Comparison of ENCODE assay signal across 8 cellular contexts in the genomic region with DNA sequence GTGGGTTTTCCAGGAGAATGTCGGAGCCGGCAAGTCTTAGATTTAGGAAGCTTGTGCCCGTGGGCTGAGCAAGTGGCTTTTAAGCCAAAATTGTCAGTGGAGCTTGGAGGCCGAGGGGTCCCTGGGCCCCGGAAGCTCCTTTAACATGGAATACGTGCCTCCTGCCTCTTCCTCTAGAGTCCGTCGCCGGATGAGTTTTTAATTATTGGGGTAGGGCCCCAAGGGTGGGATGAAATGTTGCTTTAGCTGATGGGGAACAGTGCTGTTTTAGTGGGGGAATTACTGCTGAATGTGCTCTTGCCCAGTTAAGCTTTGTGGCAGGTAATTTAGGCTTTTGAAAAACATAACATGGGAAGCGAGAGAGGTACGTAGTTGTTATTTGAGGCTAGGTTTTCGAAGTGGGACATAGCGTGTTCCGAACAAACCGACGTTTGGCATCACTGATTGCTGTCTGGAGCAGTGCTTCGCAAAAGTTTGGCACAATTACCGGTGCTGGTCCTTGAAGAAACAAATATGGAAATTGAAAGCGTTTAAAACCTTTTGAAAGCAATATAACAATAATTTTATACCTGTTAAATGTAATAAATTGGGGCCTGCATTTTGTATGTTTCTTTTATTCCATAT. TPM values are rescaled to one million over a fixed set of nuclear protein-coding genes. Genes with fewer than 3 reads are reported as not detected.
DNase-seq lines count a peak whose midpoint lies in the region; ATAC-seq and TF ChIP-seq lines count a peak whose summit lies in the region.

No MANE protein-coding gene starts in this region.

- intact Hi-C loops in IMR-90 (cut with micrococcal nuclease): loop anchor here (2.0 to 10.0 kb wide), 5 partner anchors 48 to 1330 kb away; a partner anchor contains a TSS
- intact Hi-C loops in upper lobe of right lung (cut with DNase I): no loop called here

- H3K4me1 ChIP-seq in IMR-90 (ENCODE audit: control insufficient read depth, insufficient read depth, low read length) (peaks cover 6% of the 10 kb centered on the region), upper lobe of right lung (peaks cover 32% of the 10 kb centered on the region)

- H3K56ac ChIP-seq in IMR-90 (ENCODE audit: extremely low read depth, insufficient read depth, low read length): peak overlapping the region; percentile 89

- H3K9me3 ChIP-seq in IMR-90 (ENCODE audit: control insufficient read depth, insufficient read depth, low read length) (no peaks in the 10 kb centered on the region), upper lobe of right lung (no peaks in the 10 kb centered on the region)

- peak overlapping the region; percentile 75 for H4K5ac ChIP-seq in IMR-90 (ENCODE audit: low read depth, low read length)

- H3K79me1 ChIP-seq in IMR-90 (ENCODE audit: low read depth in 1 of 2, low read length in 2 of 2): peaks cover 0 to 22% of the 10 kb centered on the region in 2 experiments; a peak in 2 of 4 replicates

- H3K23ac ChIP-seq in IMR-90 (ENCODE audit: low read depth, low read length): peak overlapping the region; percentile 95

- no peaks in the 10 kb centered on the region for H3K9me3 Mint-ChIP-seq in central memory CD8-positive, alpha-beta T cell

- WGBS in IMR-90 (ENCODE audit: extremely low coverage in 2 of 2, insufficient read length in 1 of 2), 2 experiments: 0% methylated on average over 6 of the region's 19 CpGs; no CpG with 5 or more reads in 1 of the 2 experiments

- POLR2A ChIA-PET in IMR-90 (lab: Charles Lee; ENCODE audit: unreplicated experiment): no interaction called here

- BruUV-seq in IMR-90 (replicated peaks; lab: Mats Ljungman, UMichigan): TSS peak; percentile 37

- peak overlapping the region; percentile 5; the same call in 1 of the 2 replicates for H2BK120ac ChIP-seq in IMR-90 (ENCODE audit: low read depth, low read length)

- H3K9me1 ChIP-seq in IMR-90 (ENCODE audit: insufficient read depth, low read length): 0 out of 2 replicates have a peak, but pooled peaks cover 7% of the 10 kb centered on the region

- H2BK5ac ChIP-seq in IMR-90 (ENCODE audit: low read depth, low read length, poor library complexity, severe bottlenecking): peak overlapping the region; percentile 95

- no peak overlapping the region for H2BK20ac ChIP-seq in IMR-90 (ENCODE audit: low read depth, low read length)

- H2AK5ac ChIP-seq in IMR-90 (ENCODE audit: low read depth, low read length): peak overlapping the region; percentile 89

- H2AK9ac ChIP-seq in IMR-90 (replicated peaks; ENCODE audit: low read depth, low read length, poor library complexity): peak overlapping the region; percentile 99

- H3K27me3 Mint-ChIP-seq in central memory CD8-positive, alpha-beta T cell: no peaks in the 10 kb centered on the region

- in situ Hi-C loops in IMR-90 (cut with MboI; ENCODE audit: low sequenced_read_pairs): no loop called here

- H3K27ac ChIP-seq in IMR-90 (ENCODE audit: insufficient read depth, low read length): peak overlapping the region; percentile 87
- H3K27ac ChIP-seq in upper lobe of right lung: peak overlapping the region; percentile 93

- H3K4ac ChIP-seq in IMR-90 (ENCODE audit: low read depth, low read length): peak overlapping the region; percentile 85

- peaks cover 58% of the 10 kb centered on the region for H4K20me1 ChIP-seq in IMR-90 (ENCODE audit: insufficient read depth, low read length)

- H3K36me3 Mint-ChIP-seq in central memory CD8-positive, alpha-beta T cell (ENCODE audit: insufficient read depth): peaks cover 63% of the 10 kb centered on the region

- no peak for TF ChIP-seq RAD21 in IMR-90 (IDR thresholded peaks at IDR 0.05; ENCODE audit: low read length)

- peak overlapping the region; percentile 86 for H3K9ac ChIP-seq in IMR-90 (ENCODE audit: low read depth, low read length)

- peak overlapping the region; percentile 75 for H4K91ac ChIP-seq in IMR-90 (ENCODE audit: insufficient read depth, low read depth, low read length)

- H3K27me3 ChIP-seq in IMR-90 (ENCODE audit: control insufficient read depth, insufficient read depth, low read length) (no peaks in the 10 kb centered on the region), upper lobe of right lung (no peaks in the 10 kb centered on the region)

- peak overlapping the region; percentile 89 for H2AFZ ChIP-seq in IMR-90 (replicated peaks; ENCODE audit: low read length, poor library complexity)

- no peak for TF ChIP-seq POLR2A in IMR-90 (IDR thresholded peaks at IDR 0.05; ENCODE audit: low read depth, low read length)

- CTCF ChIA-PET in IMR-90 (lab: Yijun Ruan, JAX): interaction anchor here (0.7 to 1.4 kb wide), 4 partner anchors 14 to 84 kb away, joined by 3 to 8 read pairs (median 3); no protein-coding TSS in a partner anchor

- H3K36me3 ChIP-seq in IMR-90 (ENCODE audit: control insufficient read depth, insufficient read depth, low read length): peaks cover 21% of the 10 kb centered on the region
- peaks cover 42% of the 10 kb centered on the region for H3K36me3 ChIP-seq in upper lobe of right lung

- peak overlapping the region; percentile 97 for H3K4me3 Mint-ChIP-seq in central memory CD8-positive, alpha-beta T cell

- peak; percentile 32 for DNase-seq in GM12865 (ENCODE audit: low read depth)
- DNase-seq in IMR-90: no peak
- no peak for DNase-seq in central memory CD8-positive, alpha-beta T cell (ENCODE audit: low spot score in 2 of 2)
- DNase-seq in lung microvascular endothelial cell (ENCODE audit: low read depth in 2 of 2): peak; percentile 33 to 45
- DNase-seq in upper lobe of right lung: no peak
- DNase-seq in A172 (ENCODE audit: low spot score): no peak

- peak overlapping the region; percentile 78 for H3K4me2 ChIP-seq in IMR-90 (ENCODE audit: low read depth, low read length)

- no peak overlapping the region for H2BK15ac ChIP-seq in IMR-90 (ENCODE audit: low read depth, low read length)

- H3K18ac ChIP-seq in IMR-90 (ENCODE audit: low read depth, low read length): 0 out of 2 replicates have a peak overlapping the region, but pooled peaks have one; percentile 5

- no peak for TF ChIP-seq CTCF in GM12865 (IDR thresholded peaks at IDR 0.05; ENCODE audit: insufficient read depth, low read depth, low read length, missing control alignments)
- no peak for TF ChIP-seq CTCF in IMR-90 (conservative IDR thresholded peaks at IDR 0.05; ENCODE audit: low read depth, low read length)
- TF ChIP-seq CTCF in upper lobe of right lung (IDR thresholded peaks at IDR 0.05): no peak

- ATAC-seq in IMR-90 (ENCODE audit: low read depth) (no peak; the same call in 1 of the 2 replicates), upper lobe of right lung (no peak), GM18867 (IDR thresholded peaks at IDR 0.05; ENCODE audit: unreplicated experiment) (no peak), HG03469 (IDR thresholded peaks at IDR 0.05; ENCODE audit: unreplicated experiment) (no peak)
- peak; percentile 3 for ATAC-seq in central memory CD8-positive, alpha-beta T cell (replicated peaks; ENCODE audit: extremely low read depth, poor library complexity, severe bottlenecking)

- dilution Hi-C loops in IMR-90 (cut with HindIII; ENCODE audit: low sequenced_read_pairs, unreplicated experiment): no loop called here

- peak overlapping the region; percentile 70 to 94 for H4K8ac ChIP-seq in IMR-90 (ENCODE audit: low read depth in 2 of 2, low read length in 2 of 2)

- peak overlapping the region; percentile 99 for H3K4me3 ChIP-seq in GM12865 (ENCODE audit: low read depth, low read length)
- H3K4me3 ChIP-seq in IMR-90 (ENCODE audit: insufficient read depth, low read depth, low read length): peak overlapping the region; percentile 72
- peak overlapping the region; percentile 91 for H3K4me3 ChIP-seq in upper lobe of right lung

- H3K14ac ChIP-seq in IMR-90 (replicated peaks; ENCODE audit: low read depth, low read length): peak overlapping the region; percentile 92

- H3K27ac Mint-ChIP-seq in central memory CD8-positive, alpha-beta T cell (ENCODE audit: low read depth): peak overlapping the region; percentile 97

- H3K4me1 Mint-ChIP-seq in central memory CD8-positive, alpha-beta T cell: peaks cover 57% of the 10 kb centered on the region

TF ChIP-seq in IMR-90, 13 proteins besides CTCF, POLR2A, EP300 and RAD21:
- TF ChIP-seq RCOR1 (IDR thresholded peaks at IDR 0.05; ENCODE audit: insufficient replicate concordance, low read length) (no peak), CHD1 (IDR thresholded peaks at IDR 0.05; ENCODE audit: low read depth, low read length) (0 out of 2 replicates have a peak, but pooled peaks have one; percentile 14)

RNA-seq across cellular contexts. Expression of a gene that starts 0.8 kb away (rescaled TPM):
- total RNA-seq in IMR-90 (2012; rRNA removed) (1,679 and 1,907 TPM in 2 replicates), lung microvascular endothelial cell (1,042 and 1,239 TPM in 2 replicates), upper lobe of right lung (711 TPM)
- polyA plus RNA-seq in IMR-90 (2012; rRNA removed): 1,239 and 1,406 TPM in 2 replicates
- polyA plus RNA-seq in IMR-90 (2012; cell fraction: cytosol; rRNA removed): 609 and 629 TPM in 2 replicates
- 99.4 and 681 TPM in 2 replicates for polyA plus RNA-seq in IMR-90 (2012; cell fraction: nucleus; rRNA removed; ENCODE audit: low replicate concordance)
- total RNA-seq in A172 (2014; rRNA removed; shearing (Covaris generic)): 799 and 911 TPM in 2 replicates

RNA-seq across cellular contexts. Expression of a gene that starts 47.7 kb away (rescaled TPM):
- total RNA-seq in IMR-90 (2012; rRNA removed) (26.9 and 54.4 TPM in 2 replicates), lung microvascular endothelial cell (19.4 and 19.8 TPM in 2 replicates), upper lobe of right lung (43.7 TPM)
- polyA plus RNA-seq in IMR-90 (2012; rRNA removed): 10.2 and 13.9 TPM in 2 replicates
- polyA plus RNA-seq in IMR-90 (2012; cell fraction: cytosol; rRNA removed): 2.6 and 3.4 TPM in 2 replicates
- polyA plus RNA-seq in IMR-90 (2012; cell fraction: nucleus; rRNA removed; ENCODE audit: low replicate concordance): 1.7 and 10.9 TPM in 2 replicates
- 11.0 and 21.3 TPM in 2 replicates for total RNA-seq in A172 (2014; rRNA removed; shearing (Covaris generic))

Comparison
In these comparisons a context has a peak if more than half of its experiments do, and no peak if none do; other contexts are left out.
1. DNase-seq: peak in GM12865 (single experiment) and lung microvascular endothelial cell (2 of 2); none in IMR-90 (single experiment), central memory CD8-positive, alpha-beta T cell (0 of 2), upper lobe of right lung (single experiment) and A172 (single experiment).
2. Peak in every context shown above with its lines, with median percentiles within 50 percentile points of each other: H3K4me3 ChIP-seq.